ENCODE assay signal across 28 cellular contexts in the genomic region with DNA sequence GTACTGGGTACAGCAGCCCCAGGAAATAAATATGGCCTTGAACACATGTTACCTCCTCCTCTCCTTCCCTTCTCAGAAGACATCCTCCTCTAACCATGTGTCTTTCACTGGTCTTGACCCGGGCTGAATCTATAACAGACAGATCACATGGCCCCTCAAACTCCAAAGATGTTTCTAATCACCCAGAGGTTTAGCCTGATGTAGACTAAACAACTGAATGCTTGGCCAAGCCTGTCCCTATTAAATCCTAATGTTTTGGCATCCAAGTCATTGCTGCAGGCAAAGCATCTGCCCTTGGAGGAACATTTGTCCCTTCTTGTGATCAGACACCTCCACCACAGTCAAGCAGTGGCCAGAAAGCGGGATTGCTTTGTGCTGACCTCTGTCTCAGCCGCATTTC.
"Had no signal": no experiment of that assay in that cellular context is flagged by ENCODE, and none has a peak within 500 bp of the region (broad histone marks: within the 10 kb centered on the region; RNA-seq: fewer than 3 reads in every experiment).

No MANE protein-coding gene starts in this region.

- FAIRE-seq: frontal cortex, islet of Langerhans had no signal

- H3K4me3 ChIP-seq: breast epithelium, left lung, lower lobe of right lung, neural progenitor cell, psoas muscle, spleen, testis had no signal

- DNase-seq: activated CD4-positive, alpha-beta memory T cell treated with anti-CD3 and anti-CD28 coated beads for 36 hours; activated CD4-positive, alpha-beta T cell treated with anti-CD3 and anti-CD28 coated beads, Interleukin-2, amount 10 ng/mL, durations not matched to agents 24 days and 14 days; activated CD8-positive, alpha-beta memory T cell treated with anti-CD3 and anti-CD28 coated beads, Interleukin-2, amount 50 U/mL, for 4 hours; activated gamma-delta T cell treated with Interleukin-2 at 50 U/mL for 16 hours; activated naive CD4-positive, alpha-beta T cell treated with anti-CD3 and anti-CD28 coated beads, Interleukin-2, amount 50 U/mL, for 16 hours; activated naive CD8-positive, alpha-beta T cell treated with anti-CD3 and anti-CD28 coated beads, Interleukin-2, amount 50 U/mL, for 24 hours; activated T-cell treated with anti-CD3 and anti-CD28 coated beads, Interleukin-2, amount 50 U/mL, for 24 hours; central memory CD4-positive, alpha-beta T cell; dermis blood vessel endothelial cell; effector CD8-positive, alpha-beta T cell; erythroblast; left lung; mesenchymal stem cell; natural killer cell; occipital lobe; psoas muscle; spleen; stimulated activated naive CD4-positive, alpha-beta T cell treated with Interleukin-2 at 50 U/mL for 16 hours; SW 1271; T-helper 9 cell; testis; trophoblast cell; WERI-Rb-1 had no signal
